In the genomic region with DNA sequence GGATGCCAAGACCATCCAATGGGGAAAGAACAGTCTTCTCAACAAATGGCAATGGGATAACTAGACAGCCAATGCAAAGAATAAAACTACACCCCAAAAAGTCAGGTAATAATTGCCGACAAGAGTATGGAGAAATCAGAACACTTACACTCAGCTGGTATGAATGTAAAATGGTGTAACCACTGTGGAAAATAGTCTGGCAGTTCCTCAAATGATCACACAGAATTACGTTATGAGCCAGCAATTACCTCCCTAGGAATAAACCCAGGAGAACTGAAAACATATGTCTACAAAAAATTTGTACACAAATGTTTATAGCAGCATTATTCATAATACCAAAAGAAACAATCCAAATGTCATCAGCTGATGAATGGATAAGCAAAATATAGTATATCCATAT, we compare ENCODE assay signal across 21 cellular contexts. TPM values are rescaled to one million over a fixed set of nuclear protein-coding genes. Genes with fewer than 3 reads are reported as not detected.
A peak's percentile ranks its signal among the peaks of the same experiment; 100 is the strongest.
DNase-seq lines count a peak whose midpoint lies in the region; ATAC-seq and TF ChIP-seq lines count a peak whose summit lies in the region.
"Had no signal": no experiment of that assay in that cellular context is flagged by ENCODE, and none has a peak within 500 bp of the region (broad histone marks: within the 10 kb centered on the region; RNA-seq: fewer than 3 reads in every experiment).

No MANE protein-coding gene starts in this region.

- H3K9ac ChIP-seq in endodermal cell (ENCODE audit: extremely low read depth, low read length, poor library complexity, severe bottlenecking): no peak overlapping the region
- H3K9ac ChIP-seq: BLaER1 had no signal

- peaks cover 97% of the 10 kb centered on the region for H3K36me3 ChIP-seq in endodermal cell (ENCODE audit: control insufficient read depth, insufficient read depth, low read length)

- H3K4me1 ChIP-seq in endodermal cell (ENCODE audit: control insufficient read depth, insufficient read depth, low read length): peaks cover 12% of the 10 kb centered on the region

- intact Hi-C loops in activated CD8-positive, alpha-beta T cell treated with anti-CD3 and anti-CD28 coated beads for 36 hours (cut with micrococcal nuclease): no loop called here

- no peaks in the 10 kb centered on the region for H3K27me3 ChIP-seq in endodermal cell (ENCODE audit: control insufficient read depth, insufficient read depth, low read length, poor library complexity, severe bottlenecking)
- H3K27me3 ChIP-seq: BLaER1 had no signal

- H3K9me3 ChIP-seq in endodermal cell (ENCODE audit: control insufficient read depth, low read length): no peaks in the 10 kb centered on the region

- no peak for TF ChIP-seq CTCF in activated CD8-positive, alpha-beta T cell treated with anti-CD3 and anti-CD28 coated beads for 36 hours (IDR thresholded peaks at IDR 0.05)
- TF ChIP-seq CTCF in endodermal cell (conservative IDR thresholded peaks at IDR 0.05) (no peak), neural crest cell (conservative IDR thresholded peaks at IDR 0.05) (no peak)

- POLR2A ChIA-PET in activated CD8-positive, alpha-beta T cell treated with anti-CD3 and anti-CD28 coated beads for 36 hours (lab: Charles Lee): interaction anchor here (1.5 kb wide), 1 partner anchor 9 kb away, joined by 4 read pairs; no protein-coding TSS in a partner anchor
- POLR2A ChIA-PET in activated CD8-positive, alpha-beta T cell treated with anti-CD3 and anti-CD28 coated beads, Interleukin-2, amount 10 ng/mL, durations not matched to agents 7 days and 5 days (lab: Charles Lee): no interaction called here

- 100% methylated on average over 2 of the region's 2 CpGs; no CpG with 5 or more reads in 1 of the 2 experiments for WGBS in endodermal cell (ENCODE audit: insufficient coverage in 1 of 2, insufficient read length in 1 of 2), 2 experiments

- H3K36me3 Mint-ChIP-seq in activated CD8-positive, alpha-beta T cell treated with anti-CD3 and anti-CD28 coated beads for 36 hours (ENCODE audit: low read depth): peaks cover 60% of the 10 kb centered on the region
- peaks cover 60% of the 10 kb centered on the region for H3K36me3 Mint-ChIP-seq in activated CD8-positive, alpha-beta T cell treated with anti-CD3 and anti-CD28 coated beads, Interleukin-2, amount 10 ng/mL, durations not matched to agents 7 days and 5 days (ENCODE audit: low read depth)
- H3K36me3 Mint-ChIP-seq in endodermal cell (ENCODE audit: low read depth) (peaks cover 63% of the 10 kb centered on the region), neural crest cell (ENCODE audit: low read depth) (peaks cover 13% of the 10 kb centered on the region)
- peaks cover 47 to 52% of the 10 kb centered on the region in 2 donors for H3K36me3 Mint-ChIP-seq in stimulated activated naive B cell treated with anti-CD40 and anti-IgM and Interleukin-4, amounts not matched to agents 10 μg/mL and 1 μg/mL and 100 μg/mL, for 72 hours

- ATAC-seq in activated CD8-positive, alpha-beta T cell treated with anti-CD3 and anti-CD28 coated beads for 36 hours: no peak
- no peak for ATAC-seq in activated CD8-positive, alpha-beta T cell treated with anti-CD3 and anti-CD28 coated beads, Interleukin-2, amount 10 ng/mL, durations not matched to agents 7 days and 5 days
- ATAC-seq in stimulated activated naive B cell treated with anti-CD40 and anti-IgM and Interleukin-4, amounts not matched to agents 10 μg/mL and 1 μg/mL and 100 μg/mL, for 72 hours (replicated peaks): no peak
- ATAC-seq in HG02610 (IDR thresholded peaks at IDR 0.05; ENCODE audit: unreplicated experiment): no peak
- no peak for ATAC-seq in HG03108 (IDR thresholded peaks at IDR 0.05; ENCODE audit: unreplicated experiment)
- ATAC-seq: PC-3 had no signal

- H3K27ac ChIP-seq in endodermal cell (ENCODE audit: low read depth, low read length): no peak overlapping the region
- H3K27ac ChIP-seq: BLaER1, RWPE1 had no signal

- no peaks in the 10 kb centered on the region for H3K9me3 Mint-ChIP-seq in activated CD8-positive, alpha-beta T cell treated with anti-CD3 and anti-CD28 coated beads for 36 hours
- no peaks in the 10 kb centered on the region for H3K9me3 Mint-ChIP-seq in activated CD8-positive, alpha-beta T cell treated with anti-CD3 and anti-CD28 coated beads, Interleukin-2, amount 10 ng/mL, durations not matched to agents 7 days and 5 days (ENCODE audit: insufficient read depth)
- H3K9me3 Mint-ChIP-seq in endodermal cell: no peaks in the 10 kb centered on the region
- no peaks in the 10 kb centered on the region for H3K9me3 Mint-ChIP-seq in neural crest cell
- H3K9me3 Mint-ChIP-seq in stimulated activated naive B cell treated with anti-CD40 and anti-IgM and Interleukin-4, amounts not matched to agents 10 μg/mL and 1 μg/mL and 100 μg/mL, for 72 hours: no peaks in the 10 kb centered on the region

- peaks cover 68% of the 10 kb centered on the region for H3K4me1 Mint-ChIP-seq in activated CD8-positive, alpha-beta T cell treated with anti-CD3 and anti-CD28 coated beads for 36 hours (ENCODE audit: low read depth)
- peaks cover 47% of the 10 kb centered on the region for H3K4me1 Mint-ChIP-seq in activated CD8-positive, alpha-beta T cell treated with anti-CD3 and anti-CD28 coated beads, Interleukin-2, amount 10 ng/mL, durations not matched to agents 7 days and 5 days (ENCODE audit: low read depth)
- H3K4me1 Mint-ChIP-seq in endodermal cell (peaks cover 46% of the 10 kb centered on the region), neural crest cell (peaks cover 21% of the 10 kb centered on the region)
- H3K4me1 Mint-ChIP-seq in stimulated activated naive B cell treated with anti-CD40 and anti-IgM and Interleukin-4, amounts not matched to agents 10 μg/mL and 1 μg/mL and 100 μg/mL, for 72 hours: peaks cover 31 to 61% of the 10 kb centered on the region in 2 donors

- DNase-seq in activated CD8-positive, alpha-beta T cell treated with anti-CD3 and anti-CD28 coated beads for 36 hours: no peak
- DNase-seq in activated CD8-positive, alpha-beta T cell treated with anti-CD3 and anti-CD28 coated beads, Interleukin-2, amount 10 ng/mL, durations not matched to agents 7 days and 5 days: no peak
- no peak for DNase-seq in endodermal cell
- DNase-seq in neural crest cell (ENCODE audit: low read depth, low spot score): no peak
- DNase-seq in HK-2 (ENCODE audit: unreplicated experiment): no peak
- no peak for DNase-seq in stimulated activated naive B cell treated with anti-CD40 and anti-IgM and Interleukin-4, amounts not matched to agents 10 μg/mL and 1 μg/mL and 100 μg/mL, for 72 hours
- DNase-seq: 8988T, DND-41, GOT3, KBM-7, NCI-H1048, NCI-H1436 treated with DMSO at 0.1 percent for 48 hours, NCI-H2029 treated with DMSO at 0.1 percent for 48 hours, NCI-H2171 treated with DMSO at 0.1 percent for 48 hours, NCI-H774, PC-3 had no signal

- peak overlapping the region; percentile 34 for H3K4me3 ChIP-seq in endodermal cell (ENCODE audit: low read length)
- H3K4me3 ChIP-seq: BLaER1 had no signal

- H3K4me3 Mint-ChIP-seq in activated CD8-positive, alpha-beta T cell treated with anti-CD3 and anti-CD28 coated beads for 36 hours: no peak overlapping the region
- H3K4me3 Mint-ChIP-seq in activated CD8-positive, alpha-beta T cell treated with anti-CD3 and anti-CD28 coated beads, Interleukin-2, amount 10 ng/mL, durations not matched to agents 7 days and 5 days: no peak overlapping the region
- H3K4me3 Mint-ChIP-seq in endodermal cell: no peak overlapping the region
- no peak overlapping the region for H3K4me3 Mint-ChIP-seq in neural crest cell
- no peak overlapping the region for H3K4me3 Mint-ChIP-seq in stimulated activated naive B cell treated with anti-CD40 and anti-IgM and Interleukin-4, amounts not matched to agents 10 μg/mL and 1 μg/mL and 100 μg/mL, for 72 hours

- H3K27ac Mint-ChIP-seq in activated CD8-positive, alpha-beta T cell treated with anti-CD3 and anti-CD28 coated beads for 36 hours: peak overlapping the region; percentile 0
- no peak overlapping the region for H3K27ac Mint-ChIP-seq in activated CD8-positive, alpha-beta T cell treated with anti-CD3 and anti-CD28 coated beads, Interleukin-2, amount 10 ng/mL, durations not matched to agents 7 days and 5 days
- H3K27ac Mint-ChIP-seq in endodermal cell: peak overlapping the region; percentile 16
- peak overlapping the region; percentile 37 for H3K27ac Mint-ChIP-seq in neural crest cell (ENCODE audit: unreplicated experiment)
- H3K27ac Mint-ChIP-seq in stimulated activated naive B cell treated with anti-CD40 and anti-IgM and Interleukin-4, amounts not matched to agents 10 μg/mL and 1 μg/mL and 100 μg/mL, for 72 hours: no peak overlapping the region

- CTCF ChIA-PET in activated CD8-positive, alpha-beta T cell treated with anti-CD3 and anti-CD28 coated beads for 36 hours (lab: Charles Lee): interaction anchor here (1.3 kb wide), 1 partner anchor 9 kb away, joined by 3 read pairs; a partner anchor contains a TSS
- CTCF ChIA-PET in activated CD8-positive, alpha-beta T cell treated with anti-CD3 and anti-CD28 coated beads, Interleukin-2, amount 10 ng/mL, durations not matched to agents 7 days and 5 days (lab: Charles Lee): no interaction called here

- H3K27me3 Mint-ChIP-seq in activated CD8-positive, alpha-beta T cell treated with anti-CD3 and anti-CD28 coated beads for 36 hours: no peaks in the 10 kb centered on the region
- H3K27me3 Mint-ChIP-seq in activated CD8-positive, alpha-beta T cell treated with anti-CD3 and anti-CD28 coated beads, Interleukin-2, amount 10 ng/mL, durations not matched to agents 7 days and 5 days (ENCODE audit: low read depth): no peaks in the 10 kb centered on the region
- no peaks in the 10 kb centered on the region for H3K27me3 Mint-ChIP-seq in endodermal cell (ENCODE audit: insufficient read depth)
- no peaks in the 10 kb centered on the region for H3K27me3 Mint-ChIP-seq in neural crest cell (ENCODE audit: low read depth)
- H3K27me3 Mint-ChIP-seq in stimulated activated naive B cell treated with anti-CD40 and anti-IgM and Interleukin-4, amounts not matched to agents 10 μg/mL and 1 μg/mL and 100 μg/mL, for 72 hours: no peaks in the 10 kb centered on the region

RNA-seq across cellular contexts. Expression of a gene that starts 8.8 kb away (rescaled TPM):
- total RNA-seq in activated CD8-positive, alpha-beta T cell treated with anti-CD3 and anti-CD28 coated beads for 36 hours: 10 to 100 TPM; 52.3 to 53.7 TPM
- total RNA-seq in activated CD8-positive, alpha-beta T cell treated with anti-CD3 and anti-CD28 coated beads, Interleukin-2, amount 10 ng/mL, durations not matched to agents 7 days and 5 days: 10 to 100 TPM; 48.4 to 53.3 TPM
- total RNA-seq in endodermal cell: 100 to 1,000 TPM in 1 of 2 donors, 10 to 100 TPM in 1; 91.4 to 107 TPM
- 77.9 TPM for polyA plus RNA-seq in endodermal cell (2013, experiment 1 of 2)
- 85.8 TPM for polyA plus RNA-seq in endodermal cell (2013, experiment 2 of 2)
- total RNA-seq in neural crest cell: 59.4 and 63.0 TPM in 2 replicates

RNA-seq across cellular contexts. Expression of a gene that starts 18.0 kb away (rescaled TPM):
- 1 to 10 TPM in 1 of 2 experiments, under 1 TPM in 1; 0.65 to 1.2 TPM for total RNA-seq in activated CD8-positive, alpha-beta T cell treated with anti-CD3 and anti-CD28 coated beads for 36 hours
- total RNA-seq in activated CD8-positive, alpha-beta T cell treated with anti-CD3 and anti-CD28 coated beads, Interleukin-2, amount 10 ng/mL, durations not matched to agents 7 days and 5 days: 1 to 10 TPM in 1 of 2 experiments, under 1 TPM in 1; 0.82 to 1.2 TPM
- total RNA-seq in endodermal cell (under 1 TPM in 1 of 2 donors, not detected in 1; 0.11 TPM), neural crest cell (0.28 TPM in 1 of 2 replicates, not detected in the other)
- polyA plus RNA-seq in endodermal cell (2013, experiment 1 of 2): not detected
- polyA plus RNA-seq in endodermal cell (2013, experiment 2 of 2): not detected
- total RNA-seq: NCI-H460 had no signal

Comparison
In these comparisons a context has a peak if more than half of its experiments do, and no peak if none do; other contexts are left out.
1. H3K27ac Mint-ChIP-seq: peak in activated CD8-positive, alpha-beta T cell treated with anti-CD3 and anti-CD28 coated beads for 36 hours (single experiment), endodermal cell (single experiment) and neural crest cell (single experiment); none in activated CD8-positive, alpha-beta T cell treated with anti-CD3 and anti-CD28 coated beads, Interleukin-2, amount 10 ng/mL, durations not matched to agents 7 days and 5 days (single experiment) and stimulated activated naive B cell treated with anti-CD40 and anti-IgM and Interleukin-4, amounts not matched to agents 10 μg/mL and 1 μg/mL and 100 μg/mL, for 72 hours (single experiment).